26 cellular contexts compared by ENCODE assay signal in the genomic region with DNA sequence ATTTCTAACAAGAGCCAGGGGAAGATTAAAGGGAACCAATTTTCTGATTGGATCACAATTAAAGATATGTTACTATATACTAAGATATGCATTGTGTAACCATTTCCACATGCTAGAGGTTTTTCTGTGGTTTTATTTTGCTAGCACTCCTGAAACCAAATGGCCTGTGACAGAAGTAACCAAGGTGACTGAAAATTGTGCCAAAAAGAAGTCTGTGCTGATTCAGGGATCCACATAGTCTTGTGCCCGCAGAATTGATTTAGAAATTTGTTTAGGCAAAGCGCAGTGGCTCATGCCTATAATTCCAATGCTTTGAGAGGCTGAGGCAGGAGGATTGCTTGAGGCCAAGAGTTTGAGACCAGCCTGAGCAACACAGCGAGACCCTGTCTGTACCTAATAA. TPM values are rescaled to one million over a fixed set of nuclear protein-coding genes. Genes with fewer than 3 reads are reported as not detected.
DNase-seq lines count a peak whose midpoint lies in the region; FAIRE-seq and TF ChIP-seq lines count a peak whose summit lies in the region.
"Had no signal": no experiment of that assay in that cellular context is flagged by ENCODE, and none has a peak within 500 bp of the region (broad histone marks: within the 10 kb centered on the region; RNA-seq: fewer than 3 reads in every experiment).

No MANE protein-coding gene starts in this region.

- H3K9me3 ChIP-seq in parathyroid adenoma (ENCODE audit: control insufficient read depth, low read length) (no peaks in the 10 kb centered on the region), testis (no peaks in the 10 kb centered on the region)
- H3K9me3 ChIP-seq: A549, Caco-2 had no signal

- no peak for TF ChIP-seq CTCF in parathyroid adenoma (IDR thresholded peaks at IDR 0.05)
- no peak for TF ChIP-seq CTCF in testis (IDR thresholded peaks at IDR 0.05)

- peak; percentile 52 for DNase-seq in DMS79 (lab: John Stamatoyannopoulos, UW)
- DNase-seq in GM19239 (ENCODE audit: insufficient read length, low spot score), result no peak
- peak; percentile 62 for DNase-seq in RPMI8226
- no peak for DNase-seq in testis
- no peak for DNase-seq in activated CD8-positive, alpha-beta memory T cell treated with anti-CD3 and anti-CD28 coated beads for 24 hours
- no peak for DNase-seq in HuH-7 (ENCODE audit: low spot score)
- DNase-seq: Caco-2; CD8-positive, alpha-beta T cell; GF-D8; GM23248; H9; IMR-90; KG1; NCI-H1105 treated with DMSO at 0.1 percent for 48 hours; NCI-H146; NCI-H1930; NCI-H2107; NCI-H524; NCI-H748 treated with DMSO at 0.1 percent for 48 hours; SHP77; T-cell had no signal

- H3K4me2 ChIP-seq in parathyroid adenoma (ENCODE audit: low read length), result peak overlapping the region; percentile 14
- H3K4me2 ChIP-seq: A549 had no signal

- H3K36me3 ChIP-seq in parathyroid adenoma (ENCODE audit: control insufficient read depth, insufficient read depth, low read length), result no peaks in the 10 kb centered on the region
- H3K36me3 ChIP-seq in testis (ENCODE audit: low read depth, missing control alignments), result no peaks in the 10 kb centered on the region

- TF ChIP-seq POLR2A in testis (IDR thresholded peaks at IDR 0.05), result no peak

- 95 to 96% methylated on average over 3 of the region's 3 CpGs for WGBS in testis, 2 donors

- H3K27ac ChIP-seq in parathyroid adenoma (peak overlapping the region; percentile 42), testis (no peak overlapping the region)
- H3K27ac ChIP-seq: A549, C4-2B, GM23248, RWPE1 had no signal

- H3K4me1 ChIP-seq in parathyroid adenoma (peaks cover 12% of the 10 kb centered on the region), testis (peaks cover 3% of the 10 kb centered on the region)
- H3K4me1 ChIP-seq: A549, Caco-2 had no signal

- FAIRE-seq in GM19239 (lab: Jason Lieb, UNC), result peak; percentile 4
- FAIRE-seq: A549 had no signal

- H3K27me3 ChIP-seq in parathyroid adenoma (ENCODE audit: control insufficient read depth, insufficient read depth, low read length) (no peaks in the 10 kb centered on the region), testis (no peaks in the 10 kb centered on the region)

- H3K4me3 ChIP-seq in parathyroid adenoma (ENCODE audit: low read depth, low read length) (no peak overlapping the region), testis (no peak overlapping the region)
- H3K4me3 ChIP-seq: A549, GM23248 had no signal

- no peaks in the 10 kb centered on the region for H3K79me2 ChIP-seq in parathyroid adenoma

- intact Hi-C loops in testis (cut with DNase I; ENCODE audit: low total_unique reads), result no loop called here

- peak overlapping the region; percentile 51 for H2AFZ ChIP-seq in parathyroid adenoma

- no peak overlapping the region for H3K9ac ChIP-seq in parathyroid adenoma
- H3K9ac ChIP-seq: GM23248 had no signal

RNA-seq across cellular contexts. Expression of a gene that starts 1.8 kb away (rescaled TPM):
- 10 to 100 TPM in 1 of 2 donors, 1 to 10 TPM in 1; 7.7 to 15.4 TPM for total RNA-seq in testis
- 16.5 TPM for polyA plus RNA-seq in testis (ENCODE audit: insufficient read depth, low read depth, low replicate concordance)
- total RNA-seq: CD8-positive, alpha-beta T cell; GM23248; IMR-90; SK-MEL-5 had no signal
- polyA plus RNA-seq: IMR-90 had no signal

Comparison
In these comparisons a context has a peak if more than half of its experiments do, and no peak if none do; other contexts are left out.
1. DNase-seq: peak in DMS79 (single experiment) and RPMI8226 (single experiment); none in GM19239 (single experiment), testis (single experiment), activated CD8-positive, alpha-beta memory T cell treated with anti-CD3 and anti-CD28 coated beads for 24 hours (single experiment) and HuH-7 (single experiment).